Comparison of ENCODE assay signal across 30 cellular contexts in the genomic region with DNA sequence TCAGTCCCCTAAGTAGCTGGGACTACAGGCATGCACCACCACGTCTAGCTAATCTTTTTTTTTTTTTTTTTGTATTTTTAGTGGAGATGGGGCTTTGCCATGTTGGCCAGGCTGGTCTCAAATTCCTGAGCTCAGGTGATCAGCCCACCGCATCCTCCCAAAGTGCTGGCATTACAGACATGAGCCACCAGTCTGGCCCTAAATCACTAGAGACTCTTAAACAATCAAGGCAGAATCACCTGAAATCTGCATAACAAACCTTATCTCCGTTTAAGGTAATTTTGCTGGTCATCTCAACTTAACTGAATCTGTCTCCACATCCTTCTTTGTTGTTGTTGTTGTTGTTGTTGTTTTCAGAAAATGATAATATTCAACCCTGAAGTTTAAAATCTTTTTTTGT.
"Had no signal": no experiment of that assay in that cellular context is flagged by ENCODE, and none has a peak within 500 bp of the region (broad histone marks: within the 10 kb centered on the region; RNA-seq: fewer than 3 reads in every experiment).

No MANE protein-coding gene starts in this region.

- H3K27ac Mint-ChIP-seq: activated B cell treated with CpG ODN at 0.5 μM for 24 hours; activated CD8-positive, alpha-beta T cell treated with anti-CD3 and anti-CD28 coated beads for 36 hours; activated naive CD8-positive, alpha-beta T cell; activated T-helper 17 cell treated with anti-CD3 and anti-CD28 coated beads, Interleukin-2, amount 50 U/mL, for 72 hours; effector memory CD8-positive, alpha-beta T cell; T-helper 17 cell; T-helper 2 cell treated with Interferon-gamma antibody and Interleukin-4, amounts not matched to agents 5 μg/mL and 100 μg/mL, for 36 hours had no signal

- H3K36me3 Mint-ChIP-seq: activated naive CD8-positive, alpha-beta T cell had no signal

- DNase-seq: activated B cell treated with CpG ODN at 0.5 μM for 24 hours; activated CD4-positive, alpha-beta T cell treated with anti-CD3 and anti-CD28 coated beads for 48 hours; activated CD4-positive, alpha-beta T cell treated with anti-CD3 and anti-CD28 coated beads, Interleukin-2, amount 50 U/mL, for 1 hour; activated CD4-positive, alpha-beta T cell treated with anti-CD3 and anti-CD28 coated beads, Interleukin-2, amount 50 U/mL, for 48 hours; activated CD8-positive, alpha-beta memory T cell treated with anti-CD3 and anti-CD28 coated beads for 24 hours; activated CD8-positive, alpha-beta T cell treated with anti-CD3 and anti-CD28 coated beads for 36 hours; activated effector memory CD4-positive, alpha-beta T cell treated with Interleukin-2 at 50 U/mL for 16 hours; activated gamma-delta T cell treated with Interleukin-2 at 50 U/mL for 16 hours; activated naive CD4-positive, alpha-beta T cell treated with anti-CD3 and anti-CD28 coated beads, Interleukin-2, amount 50 U/mL, for 16 hours; activated naive CD4-positive, alpha-beta T cell treated with Interleukin-2 at 50 U/mL for 16 hours; activated T-cell treated with anti-CD3 and anti-CD28 coated beads, Interleukin-2, amount 50 U/mL, for 4 hours; amniotic stem cell; anterior cingulate cortex; brain microvascular endothelial cell; caudate nucleus; cortex of kidney; dermis blood vessel endothelial cell; effector CD4-positive, alpha-beta T cell; effector memory CD8-positive, alpha-beta T cell; erythroblast; foreskin melanocyte; heart right ventricle; T-helper 1 cell; T-helper 17 cell had no signal

- ATAC-seq: activated CD4-positive, CD25-positive, alpha-beta regulatory T cell treated with anti-CD3 and anti-CD28 coated beads, Interleukin-2, amount 50 U/mL, for 24 hours; activated CD8-positive, alpha-beta T cell treated with anti-CD3 and anti-CD28 coated beads for 36 hours; activated T-cell treated with anti-CD3 and anti-CD28 coated beads, Interleukin-2, amount 50 U/mL, for 4 hours; activated T-helper 17 cell treated with anti-CD3 and anti-CD28 coated beads, Interleukin-2, amount 50 U/mL, for 72 hours; effector memory CD8-positive, alpha-beta T cell; gastroesophageal sphincter; heart right ventricle; T-helper 17 cell had no signal

- H3K27ac ChIP-seq: brain microvascular endothelial cell, esophagus muscularis mucosa, gastroesophageal sphincter, heart right ventricle had no signal

- H3K4me3 ChIP-seq: esophagus muscularis mucosa, gastroesophageal sphincter, heart right ventricle had no signal

- H3K9me3 ChIP-seq: esophagus muscularis mucosa, gastroesophageal sphincter, heart right ventricle had no signal

- H3K36me3 ChIP-seq: brain microvascular endothelial cell, esophagus muscularis mucosa, gastroesophageal sphincter, heart right ventricle had no signal

- H3K4me3 Mint-ChIP-seq: activated B cell treated with CpG ODN at 0.5 μM for 24 hours; activated CD8-positive, alpha-beta T cell treated with anti-CD3 and anti-CD28 coated beads for 36 hours; activated naive CD8-positive, alpha-beta T cell; activated T-cell treated with anti-CD3 and anti-CD28 coated beads, Interleukin-2, amount 50 U/mL, for 4 hours; activated T-helper 17 cell treated with anti-CD3 and anti-CD28 coated beads, Interleukin-2, amount 50 U/mL, for 72 hours; effector memory CD8-positive, alpha-beta T cell; T-helper 17 cell; T-helper 2 cell treated with Interferon-gamma antibody and Interleukin-4, amounts not matched to agents 5 μg/mL and 100 μg/mL, for 36 hours had no signal

- H3K9me3 Mint-ChIP-seq: activated B cell treated with CpG ODN at 0.5 μM for 24 hours; activated CD8-positive, alpha-beta T cell treated with anti-CD3 and anti-CD28 coated beads for 36 hours; activated T-cell treated with anti-CD3 and anti-CD28 coated beads, Interleukin-2, amount 50 U/mL, for 4 hours; activated T-helper 17 cell treated with anti-CD3 and anti-CD28 coated beads, Interleukin-2, amount 50 U/mL, for 72 hours; effector memory CD8-positive, alpha-beta T cell; T-helper 2 cell treated with Interferon-gamma antibody and Interleukin-4, amounts not matched to agents 5 μg/mL and 100 μg/mL, for 36 hours had no signal

- H3K27me3 ChIP-seq: brain microvascular endothelial cell had no signal

- H3K4me1 ChIP-seq: esophagus muscularis mucosa, gastroesophageal sphincter had no signal
